In genomic region chr17:64024215-64024654, GRCh38 we compare ENCODE assay signal across 1 cellular context.
TF ChIP-seq lines count a peak whose summit lies in the region.

No MANE protein-coding gene starts in this region.

TF ChIP-seq in K562, 482 proteins besides CTCF, POLR2A, EP300 and RAD21 (continued from another document and continues in another):
- TF ChIP-seq ZNF740 (CRISPR knock-in tag; IDR thresholded peaks at IDR 0.05) (0 out of 2 replicates have a peak, but pooled peaks have one; percentile 35), ZNF740 (tag; IDR thresholded peaks at IDR 0.05) (no peak), TCF3 (CRISPR knock-in tag; IDR thresholded peaks at IDR 0.05) (peak; percentile 96), EHMT2 (IDR thresholded peaks at IDR 0.05) (peak; percentile 81), MEF2D (tag; conservative IDR thresholded peaks at IDR 0.05; ENCODE audit: low read depth) (peak; percentile 67; the same call in 1 of the 2 replicates), ZNF316 (IDR thresholded peaks at IDR 0.05) (peak; percentile 89), ZNF589 (CRISPR knock-in tag; IDR thresholded peaks at IDR 0.05; ENCODE audit: low read depth) (peak; percentile 88), RB1 (IDR thresholded peaks at IDR 0.05; ENCODE audit: low read depth) (peak; percentile 33; the same call in 1 of the 2 replicates), HMGN3 (IDR thresholded peaks at IDR 0.05; ENCODE audit: borderline replicate concordance, extremely low read depth, insufficient read length, low read depth, low read length) (no peak), RUNX1 (IDR thresholded peaks at IDR 0.05; ENCODE audit: low read depth) (no peak), CREB1 (IDR thresholded peaks at IDR 0.05) (peak; percentile 88), CREB1 (CRISPR knock-in tag; IDR thresholded peaks at IDR 0.05) (peak; percentile 88), POLR2G (IDR thresholded peaks at IDR 0.05; ENCODE audit: low read depth, low read length) (no peak), GATA2 (CRISPR knock-in tag; IDR thresholded peaks at IDR 0.05) (peak; percentile 87), ZNF639 (CRISPR knock-in tag; conservative IDR thresholded peaks at IDR 0.05 in 1 of 2, IDR thresholded peaks at IDR 0.05 in 1 of 2) (peak in 1 of 2 experiments; percentile 73; a peak in 1 of 4 replicates), RBFOX2 (IDR thresholded peaks at IDR 0.05; ENCODE audit: low read depth, low read length) (0 out of 2 replicates have a peak, but pooled peaks have one; percentile 37), CBX1 (IDR thresholded peaks at IDR 0.05; ENCODE audit: low read depth) (no peak), CTCFL (IDR thresholded peaks at IDR 0.05; ENCODE audit: borderline replicate concordance, insufficient read depth, low read depth, low read length, poor library complexity, severe bottlenecking) (no peak), RBBP5 (IDR thresholded peaks at IDR 0.05; ENCODE audit: borderline replicate concordance, insufficient read depth, low read length, poor library complexity, severe bottlenecking) (peak; percentile 83), HES1 (IDR thresholded peaks at IDR 0.05; ENCODE audit: low read depth) (no peak), ZEB2 (IDR thresholded peaks at IDR 0.05) (peak; percentile 80), GTF2E2 (tag; IDR thresholded peaks at IDR 0.05) (no peak), XRCC4 (IDR thresholded peaks at IDR 0.05; ENCODE audit: extremely low read depth, insufficient read depth, insufficient read length) (no peak), NONO (IDR thresholded peaks at IDR 0.05; ENCODE audit: low read depth in 2 of 2, low read length in 1 of 2) (peak in 1 of 2 experiments; percentile 77; a peak in 2 of 4 replicates), ZKSCAN8 (CRISPR knock-in tag; IDR thresholded peaks at IDR 0.05) (peak; percentile 67; the same call in 1 of the 2 replicates), SMC3 (conservative IDR thresholded peaks at IDR 0.05; ENCODE audit: insufficient read depth, low read depth, low read length) (no peak), JUNB (CRISPR knock-in tag; conservative IDR thresholded peaks at IDR 0.05) (peak; percentile 82), RHOXF2B (CRISPR knock-in tag; conservative IDR thresholded peaks at IDR 0.05) (0 out of 2 replicates have a peak, but pooled peaks have one; percentile 62), HDAC3 (IDR thresholded peaks at IDR 0.05; ENCODE audit: borderline replicate concordance, partially characterized antibody) (peak; percentile 17), TFAP4 (CRISPR knock-in tag; IDR thresholded peaks at IDR 0.05; ENCODE audit: borderline replicate concordance) (peak; percentile 51; the same call in 1 of the 2 replicates), ATF1 (CRISPR knock-in tag; IDR thresholded peaks at IDR 0.05) (no peak), ATF1 (tag; IDR thresholded peaks at IDR 0.05) (peak; percentile 96), HDAC1 (IDR thresholded peaks at IDR 0.05) (peak in 1 of 2 experiments; percentile 48; a peak in 1 of 4 replicates), DACH1 (IDR thresholded peaks at IDR 0.05; ENCODE audit: partially characterized antibody) (peak; percentile 99), ZNF586 (CRISPR knock-in tag; conservative IDR thresholded peaks at IDR 0.05) (no peak), NCOR1 (IDR thresholded peaks at IDR 0.05) (peak; percentile 85), TBP (optimal IDR thresholded peaks at IDR 0.05; ENCODE audit: low read depth, low read length) (peak; percentile 37), MCM7 (IDR thresholded peaks at IDR 0.05) (peak in 1 of 2 experiments; percentile 74; a peak in 1 of 4 replicates), ZNF41 (CRISPR knock-in tag; conservative IDR thresholded peaks at IDR 0.05) (no peak), MAZ (CRISPR knock-in tag; conservative IDR thresholded peaks at IDR 0.05 in 1 of 2, IDR thresholded peaks at IDR 0.05 in 1 of 2) (peak in 1 of 2 experiments; percentile 44; a peak in 1 of 4 replicates)
- TF ChIP-seq, protein P1, sequence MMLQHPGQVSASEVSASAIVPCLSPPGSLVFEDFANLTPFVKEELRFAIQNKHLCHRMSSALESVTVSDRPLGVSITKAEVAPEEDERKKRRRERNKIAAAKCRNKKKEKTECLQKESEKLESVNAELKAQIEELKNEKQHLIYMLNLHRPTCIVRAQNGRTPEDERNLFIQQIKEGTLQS (IDR thresholded peaks at IDR 0.05): peak; percentile 100
- TF ChIP-seq, protein P1 (CRISPR knock-in tag; conservative IDR thresholded peaks at IDR 0.05): peak; percentile 93
- TF ChIP-seq, protein P2, sequence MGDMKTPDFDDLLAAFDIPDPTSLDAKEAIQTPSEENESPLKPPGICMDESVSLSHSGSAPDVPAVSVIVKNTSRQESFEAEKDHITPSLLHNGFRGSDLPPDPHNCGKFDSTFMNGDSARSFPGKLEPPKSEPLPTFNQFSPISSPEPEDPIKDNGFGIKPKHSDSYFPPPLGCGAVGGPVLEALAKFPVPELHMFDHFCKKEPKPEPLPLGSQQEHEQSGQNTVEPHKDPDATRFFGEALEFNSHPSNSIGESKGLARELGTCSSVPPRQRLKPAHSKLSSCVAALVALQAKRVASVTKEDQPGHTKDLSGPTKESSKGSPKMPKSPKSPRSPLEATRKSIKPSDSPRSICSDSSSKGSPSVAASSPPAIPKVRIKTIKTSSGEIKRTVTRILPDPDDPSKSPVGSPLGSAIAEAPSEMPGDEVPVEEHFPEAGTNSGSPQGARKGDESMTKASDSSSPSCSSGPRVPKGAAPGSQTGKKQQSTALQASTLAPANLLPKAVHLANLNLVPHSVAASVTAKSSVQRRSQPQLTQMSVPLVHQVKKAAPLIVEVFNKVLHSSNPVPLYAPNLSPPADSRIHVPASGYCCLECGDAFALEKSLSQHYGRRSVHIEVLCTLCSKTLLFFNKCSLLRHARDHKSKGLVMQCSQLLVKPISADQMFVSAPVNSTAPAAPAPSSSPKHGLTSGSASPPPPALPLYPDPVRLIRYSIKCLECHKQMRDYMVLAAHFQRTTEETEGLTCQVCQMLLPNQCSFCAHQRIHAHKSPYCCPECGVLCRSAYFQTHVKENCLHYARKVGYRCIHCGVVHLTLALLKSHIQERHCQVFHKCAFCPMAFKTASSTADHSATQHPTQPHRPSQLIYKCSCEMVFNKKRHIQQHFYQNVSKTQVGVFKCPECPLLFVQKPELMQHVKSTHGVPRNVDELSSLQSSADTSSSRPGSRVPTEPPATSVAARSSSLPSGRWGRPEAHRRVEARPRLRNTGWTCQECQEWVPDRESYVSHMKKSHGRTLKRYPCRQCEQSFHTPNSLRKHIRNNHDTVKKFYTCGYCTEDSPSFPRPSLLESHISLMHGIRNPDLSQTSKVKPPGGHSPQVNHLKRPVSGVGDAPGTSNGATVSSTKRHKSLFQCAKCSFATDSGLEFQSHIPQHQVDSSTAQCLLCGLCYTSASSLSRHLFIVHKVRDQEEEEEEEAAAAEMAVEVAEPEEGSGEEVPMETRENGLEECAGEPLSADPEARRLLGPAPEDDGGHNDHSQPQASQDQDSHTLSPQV (IDR thresholded peaks at IDR 0.05): peak; percentile 77
- TF ChIP-seq, protein P3, sequence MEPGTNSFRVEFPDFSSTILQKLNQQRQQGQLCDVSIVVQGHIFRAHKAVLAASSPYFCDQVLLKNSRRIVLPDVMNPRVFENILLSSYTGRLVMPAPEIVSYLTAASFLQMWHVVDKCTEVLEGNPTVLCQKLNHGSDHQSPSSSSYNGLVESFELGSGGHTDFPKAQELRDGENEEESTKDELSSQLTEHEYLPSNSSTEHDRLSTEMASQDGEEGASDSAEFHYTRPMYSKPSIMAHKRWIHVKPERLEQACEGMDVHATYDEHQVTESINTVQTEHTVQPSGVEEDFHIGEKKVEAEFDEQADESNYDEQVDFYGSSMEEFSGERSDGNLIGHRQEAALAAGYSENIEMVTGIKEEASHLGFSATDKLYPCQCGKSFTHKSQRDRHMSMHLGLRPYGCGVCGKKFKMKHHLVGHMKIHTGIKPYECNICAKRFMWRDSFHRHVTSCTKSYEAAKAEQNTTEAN (CRISPR knock-in tag; IDR thresholded peaks at IDR 0.05): no peak
- TF ChIP-seq, protein P4, sequence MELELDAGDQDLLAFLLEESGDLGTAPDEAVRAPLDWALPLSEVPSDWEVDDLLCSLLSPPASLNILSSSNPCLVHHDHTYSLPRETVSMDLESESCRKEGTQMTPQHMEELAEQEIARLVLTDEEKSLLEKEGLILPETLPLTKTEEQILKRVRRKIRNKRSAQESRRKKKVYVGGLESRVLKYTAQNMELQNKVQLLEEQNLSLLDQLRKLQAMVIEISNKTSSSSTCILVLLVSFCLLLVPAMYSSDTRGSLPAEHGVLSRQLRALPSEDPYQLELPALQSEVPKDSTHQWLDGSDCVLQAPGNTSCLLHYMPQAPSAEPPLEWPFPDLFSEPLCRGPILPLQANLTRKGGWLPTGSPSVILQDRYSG (tag; conservative IDR thresholded peaks at IDR 0.05; ENCODE audit: low read depth): peak; percentile 66; the same call in 1 of the 2 replicates
- TF ChIP-seq, protein P5, sequence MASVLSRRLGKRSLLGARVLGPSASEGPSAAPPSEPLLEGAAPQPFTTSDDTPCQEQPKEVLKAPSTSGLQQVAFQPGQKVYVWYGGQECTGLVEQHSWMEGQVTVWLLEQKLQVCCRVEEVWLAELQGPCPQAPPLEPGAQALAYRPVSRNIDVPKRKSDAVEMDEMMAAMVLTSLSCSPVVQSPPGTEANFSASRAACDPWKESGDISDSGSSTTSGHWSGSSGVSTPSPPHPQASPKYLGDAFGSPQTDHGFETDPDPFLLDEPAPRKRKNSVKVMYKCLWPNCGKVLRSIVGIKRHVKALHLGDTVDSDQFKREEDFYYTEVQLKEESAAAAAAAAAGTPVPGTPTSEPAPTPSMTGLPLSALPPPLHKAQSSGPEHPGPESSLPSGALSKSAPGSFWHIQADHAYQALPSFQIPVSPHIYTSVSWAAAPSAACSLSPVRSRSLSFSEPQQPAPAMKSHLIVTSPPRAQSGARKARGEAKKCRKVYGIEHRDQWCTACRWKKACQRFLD (CRISPR knock-in tag; IDR thresholded peaks at IDR 0.05): peak; percentile 92
- TF ChIP-seq, protein P6, sequence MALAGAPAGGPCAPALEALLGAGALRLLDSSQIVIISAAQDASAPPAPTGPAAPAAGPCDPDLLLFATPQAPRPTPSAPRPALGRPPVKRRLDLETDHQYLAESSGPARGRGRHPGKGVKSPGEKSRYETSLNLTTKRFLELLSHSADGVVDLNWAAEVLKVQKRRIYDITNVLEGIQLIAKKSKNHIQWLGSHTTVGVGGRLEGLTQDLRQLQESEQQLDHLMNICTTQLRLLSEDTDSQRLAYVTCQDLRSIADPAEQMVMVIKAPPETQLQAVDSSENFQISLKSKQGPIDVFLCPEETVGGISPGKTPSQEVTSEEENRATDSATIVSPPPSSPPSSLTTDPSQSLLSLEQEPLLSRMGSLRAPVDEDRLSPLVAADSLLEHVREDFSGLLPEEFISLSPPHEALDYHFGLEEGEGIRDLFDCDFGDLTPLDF (CRISPR knock-in tag; IDR thresholded peaks at IDR 0.05): 0 out of 2 replicates have a peak, but pooled peaks have one; percentile 44
- TF ChIP-seq, protein P7, sequence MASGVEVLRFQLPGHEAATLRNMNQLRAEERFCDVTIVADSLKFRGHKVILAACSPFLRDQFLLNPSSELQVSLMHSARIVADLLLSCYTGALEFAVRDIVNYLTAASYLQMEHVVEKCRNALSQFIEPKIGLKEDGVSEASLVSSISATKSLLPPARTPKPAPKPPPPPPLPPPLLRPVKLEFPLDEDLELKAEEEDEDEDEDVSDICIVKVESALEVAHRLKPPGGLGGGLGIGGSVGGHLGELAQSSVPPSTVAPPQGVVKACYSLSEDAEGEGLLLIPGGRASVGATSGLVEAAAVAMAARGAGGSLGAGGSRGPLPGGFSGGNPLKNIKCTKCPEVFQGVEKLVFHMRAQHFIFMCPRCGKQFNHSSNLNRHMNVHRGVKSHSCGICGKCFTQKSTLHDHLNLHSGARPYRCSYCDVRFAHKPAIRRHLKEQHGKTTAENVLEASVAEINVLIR (CRISPR knock-in tag; IDR thresholded peaks at IDR 0.05): peak; percentile 35; the same call in 1 of the 2 replicates
